9 cellular contexts compared by ENCODE assay signal in the genomic region with DNA sequence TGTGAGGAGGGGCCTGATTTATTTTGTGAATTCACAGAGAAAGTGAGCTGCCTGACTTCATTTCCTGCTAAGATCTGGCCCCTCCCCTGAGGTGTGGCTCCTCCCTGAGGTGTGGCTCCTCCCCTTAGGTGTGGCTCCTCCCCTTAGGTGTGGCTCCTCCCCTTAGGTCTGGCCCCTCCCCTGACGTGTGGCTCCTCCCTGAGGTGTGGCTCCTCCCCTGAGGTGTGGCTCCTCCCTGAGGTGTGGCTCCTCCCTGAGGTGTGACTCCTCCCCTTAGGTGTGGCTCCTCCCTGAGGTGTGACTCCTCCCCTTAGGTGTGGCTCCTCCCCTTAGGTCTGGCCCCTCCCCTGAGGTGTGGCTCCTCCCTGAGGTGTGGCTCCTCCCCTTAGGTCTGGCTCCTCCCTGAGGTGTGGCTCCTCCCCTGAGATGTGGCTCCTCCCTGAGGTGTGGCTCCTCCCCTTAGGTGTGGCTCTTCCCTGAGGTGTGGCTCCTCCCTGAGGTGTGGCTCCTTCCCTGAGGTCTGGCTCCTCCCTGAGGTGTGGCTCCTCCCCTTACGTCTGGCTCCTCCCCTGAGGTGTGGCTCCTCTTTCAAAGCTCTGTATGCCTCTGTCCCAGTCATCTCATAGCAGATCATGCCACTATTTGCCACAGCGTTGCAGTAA. TPM values are rescaled to one million over a fixed set of nuclear protein-coding genes. Genes with fewer than 3 reads are reported as not detected.
DNase-seq lines count a peak whose midpoint lies in the region; ATAC-seq and FAIRE-seq lines count a peak whose summit lies in the region.
"Had no signal": no experiment of that assay in that cellular context is flagged by ENCODE, and none has a peak within 500 bp of the region (broad histone marks: within the 10 kb centered on the region; RNA-seq: fewer than 3 reads in every experiment).

No MANE protein-coding gene starts in this region.

- no peak overlapping the region for H3K9ac ChIP-seq in mesenchymal stem cell (ENCODE audit: low read length)

- no peaks in the 10 kb centered on the region for H3K79me1 ChIP-seq in mesenchymal stem cell (replicated peaks; ENCODE audit: low read length, poor library complexity, severe bottlenecking)

- H3K4me1 Mint-ChIP-seq in activated T-helper 17 cell treated with anti-CD3 and anti-CD28 coated beads, Interleukin-2, amount 50 U/mL, for 72 hours = no peaks in the 10 kb centered on the region

- no peak overlapping the region for H3K4me3 ChIP-seq in mesenchymal stem cell (ENCODE audit: insufficient read depth in 1 of 2, low read depth in 1 of 2, low read length in 2 of 2)

- no peak overlapping the region for H3K4me3 Mint-ChIP-seq in activated T-helper 17 cell treated with anti-CD3 and anti-CD28 coated beads, Interleukin-2, amount 50 U/mL, for 72 hours

- no peak overlapping the region for H2BK5ac ChIP-seq in mesenchymal stem cell (ENCODE audit: low read depth, low read length, poor library complexity, severe bottlenecking)

- no peak overlapping the region for H3K18ac ChIP-seq in mesenchymal stem cell (ENCODE audit: low read depth in 1 of 2, low read length in 2 of 2)

- H3K9me3 ChIP-seq in mesenchymal stem cell (ENCODE audit: control insufficient read depth, low read length) = peaks cover 29% of the 10 kb centered on the region

- H4K8ac ChIP-seq in mesenchymal stem cell (ENCODE audit: low read length) = no peak overlapping the region

- H3K27me3 ChIP-seq in mesenchymal stem cell (ENCODE audit: control insufficient read depth in 1 of 2, insufficient read depth in 1 of 2, low read length in 2 of 2) = peaks cover 0 to 7% of the 10 kb centered on the region in 2 experiments
- H3K27me3 ChIP-seq: foreskin keratinocyte had no signal

- H3K23ac ChIP-seq in mesenchymal stem cell (ENCODE audit: low read length in 2 of 2) = no peak overlapping the region

- H2BK12ac ChIP-seq in mesenchymal stem cell (ENCODE audit: low read length in 2 of 2) = no peak overlapping the region

- no peaks in the 10 kb centered on the region for H3K4me1 ChIP-seq in mesenchymal stem cell (ENCODE audit: control insufficient read depth, insufficient read depth, low read depth, low read length)
- H3K4me1 ChIP-seq: foreskin keratinocyte had no signal

- 42% methylated on average over 3 of the region's 3 CpGs for WGBS in mesenchymal stem cell

- no peak overlapping the region for H3K14ac ChIP-seq in mesenchymal stem cell (ENCODE audit: low read length in 2 of 2)

- no peak overlapping the region for H2BK15ac ChIP-seq in mesenchymal stem cell (ENCODE audit: low read depth, poor library complexity, severe bottlenecking)

- no peak overlapping the region for H3K4ac ChIP-seq in mesenchymal stem cell (ENCODE audit: low read depth in 1 of 2, low read length in 2 of 2)

- no peaks in the 10 kb centered on the region for H3K36me3 ChIP-seq in mesenchymal stem cell (ENCODE audit: control insufficient read depth in 1 of 2, insufficient read depth in 2 of 2, low read depth in 1 of 2, low read length in 2 of 2)

- DNase-seq in DMS 273 (lab: John Stamatoyannopoulos, UW; ENCODE audit: unreplicated experiment) (peak; percentile 40), DMS 273 treated with DMSO at 0.1 percent for 48 hours (lab: John Stamatoyannopoulos, UW) (no peak), RCC 7860 (ENCODE audit: low spot score) (peak; percentile 32), mesenchymal stem cell (peak; percentile 2), glomerular visceral epithelial cell (ENCODE audit: extremely low spot score) (no peak)

- no peaks in the 10 kb centered on the region for H3K27me3 Mint-ChIP-seq in activated T-helper 17 cell treated with anti-CD3 and anti-CD28 coated beads, Interleukin-2, amount 50 U/mL, for 72 hours

- H2AFZ ChIP-seq in mesenchymal stem cell (ENCODE audit: low read depth, low read length) = no peak overlapping the region

- no peak overlapping the region for H3K27ac ChIP-seq in mesenchymal stem cell (ENCODE audit: low read length, poor library complexity, severe bottlenecking)
- H3K27ac ChIP-seq: foreskin keratinocyte had no signal

- no peak overlapping the region for H3K4me2 ChIP-seq in mesenchymal stem cell (ENCODE audit: low read length, poor library complexity, severe bottlenecking)

- no peak overlapping the region for H2AK5ac ChIP-seq in mesenchymal stem cell (ENCODE audit: low read length, severe bottlenecking)

- no peak overlapping the region for H4K91ac ChIP-seq in mesenchymal stem cell (ENCODE audit: low read length)

- FAIRE-seq in RCC 7860 (lab: Jason Lieb, UNC) = no peak

- peak; percentile 78 for ATAC-seq in activated T-helper 17 cell treated with anti-CD3 and anti-CD28 coated beads, Interleukin-2, amount 50 U/mL, for 72 hours (replicated peaks)
- ATAC-seq in HG03520 (IDR thresholded peaks at IDR 0.05; ENCODE audit: unreplicated experiment) = no peak
- no peak for ATAC-seq in GM18517 (IDR thresholded peaks at IDR 0.05; ENCODE audit: unreplicated experiment)
- ATAC-seq: foreskin keratinocyte had no signal

- no peak overlapping the region for H3K27ac Mint-ChIP-seq in activated T-helper 17 cell treated with anti-CD3 and anti-CD28 coated beads, Interleukin-2, amount 50 U/mL, for 72 hours

- H3K36me3 Mint-ChIP-seq in activated T-helper 17 cell treated with anti-CD3 and anti-CD28 coated beads, Interleukin-2, amount 50 U/mL, for 72 hours (ENCODE audit: low read depth) = peaks cover 7% of the 10 kb centered on the region

- H3K9me3 Mint-ChIP-seq in activated T-helper 17 cell treated with anti-CD3 and anti-CD28 coated beads, Interleukin-2, amount 50 U/mL, for 72 hours = no peaks in the 10 kb centered on the region

- no peak overlapping the region for H2BK120ac ChIP-seq in mesenchymal stem cell (ENCODE audit: low read depth, low read length)

RNA-seq across cellular contexts. Expression of a gene that starts 26.9 kb away (rescaled TPM):
- total RNA-seq in activated T-helper 17 cell treated with anti-CD3 and anti-CD28 coated beads, Interleukin-2, amount 50 U/mL, for 72 hours = 1 to 10 TPM; 3.5 TPM
- 2.9 TPM for polyA plus RNA-seq in mesenchymal stem cell (2013, experiment 1 of 2)
- 3.1 TPM for polyA plus RNA-seq in mesenchymal stem cell (2013, experiment 2 of 2)

Comparison
In these comparisons a context has a peak if more than half of its experiments do, and no peak if none do; other contexts are left out.
1. DNase-seq: peak in DMS 273 (single experiment), RCC 7860 (single experiment) and mesenchymal stem cell (single experiment); none in DMS 273 treated with DMSO at 0.1 percent for 48 hours (single experiment) and glomerular visceral epithelial cell (single experiment).